Comparison of ENCODE assay signal across 9 cellular contexts in the genomic region with DNA sequence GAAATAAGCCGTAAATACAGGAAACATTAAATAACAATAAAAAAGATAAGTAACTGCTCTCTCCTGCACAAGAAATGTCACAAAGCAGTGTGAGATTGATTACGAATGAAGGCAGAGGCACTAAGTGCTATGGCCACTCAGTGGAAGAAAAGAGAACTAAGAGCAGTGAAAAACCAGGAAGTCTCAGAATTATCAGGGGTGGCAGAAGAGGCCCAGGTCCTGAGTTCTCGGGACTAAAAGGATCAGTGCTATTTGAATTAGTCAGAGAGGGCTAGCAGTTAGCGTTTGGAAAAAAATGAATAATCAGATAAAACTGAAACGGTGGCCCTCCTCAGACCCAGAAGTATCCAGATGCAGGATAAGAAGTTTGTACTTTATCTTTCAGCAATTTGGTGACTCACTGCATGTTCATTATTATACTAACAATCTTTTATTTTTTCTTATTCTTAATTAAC.
DNase-seq lines count a peak whose midpoint lies in the region; ATAC-seq and TF ChIP-seq lines count a peak whose summit lies in the region.
"Had no signal": no experiment of that assay in that cellular context is flagged by ENCODE, and none has a peak within 500 bp of the region (broad histone marks: within the 10 kb centered on the region; RNA-seq: fewer than 3 reads in every experiment).

No MANE protein-coding gene starts in this region.

- no peaks in the 10 kb centered on the region for H3K9me3 ChIP-seq in Loucy (ENCODE audit: insufficient read depth, low read depth, low read length)
- no peaks in the 10 kb centered on the region for H3K9me3 ChIP-seq in naive thymus-derived CD4-positive, alpha-beta T cell (ENCODE audit: control insufficient read depth in 2 of 3, low read length in 3 of 3)
- H3K9me3 ChIP-seq in tibial nerve, result no peaks in the 10 kb centered on the region

- H3K27me3 ChIP-seq in Loucy (ENCODE audit: insufficient read depth, low read length, poor library complexity, severe bottlenecking) (no peaks in the 10 kb centered on the region), tibial nerve (no peaks in the 10 kb centered on the region)
- no peaks in the 10 kb centered on the region for H3K27me3 ChIP-seq in naive thymus-derived CD4-positive, alpha-beta T cell (ENCODE audit: control insufficient read depth in 2 of 2, insufficient read depth in 2 of 2, low read length in 2 of 2)

- no peak overlapping the region for H3K4me2 ChIP-seq in Loucy (ENCODE audit: low read depth, low read length, poor library complexity, severe bottlenecking)

- intact Hi-C loops in naive thymus-derived CD4-positive, alpha-beta T cell (cut with micrococcal nuclease), result no loop called here

- no peaks in the 10 kb centered on the region for H3K27me3 Mint-ChIP-seq in naive thymus-derived CD4-positive, alpha-beta T cell

- TF ChIP-seq POLR2A in tibial nerve (IDR thresholded peaks at IDR 0.05), result no peak

- H3K4me3 Mint-ChIP-seq in naive thymus-derived CD4-positive, alpha-beta T cell, result no peak overlapping the region

- H3K4me3 ChIP-seq in Loucy (ENCODE audit: low read length, poor library complexity, severe bottlenecking), result no peak overlapping the region
- no peak overlapping the region for H3K4me3 ChIP-seq in cardiac fibroblast (replicated peaks in 1 of 2; ENCODE audit: low read depth in 2 of 2, low read length in 2 of 2)
- H3K4me3 ChIP-seq in naive thymus-derived CD4-positive, alpha-beta T cell (ENCODE audit: low read length), result no peak overlapping the region
- H3K4me3 ChIP-seq in tibial nerve, result no peak overlapping the region

- H3K36me3 ChIP-seq in Loucy (ENCODE audit: insufficient read depth, low read length) (no peaks in the 10 kb centered on the region), tibial nerve (no peaks in the 10 kb centered on the region)
- H3K36me3 ChIP-seq in naive thymus-derived CD4-positive, alpha-beta T cell (ENCODE audit: control insufficient read depth in 2 of 3, insufficient read depth in 3 of 3, low read length in 3 of 3), result no peaks in the 10 kb centered on the region

- POLR2A ChIA-PET in naive thymus-derived CD4-positive, alpha-beta T cell (lab: Charles Lee), result no interaction called here

- 67 to 69% methylated on average over 5 of the region's 5 CpGs for WGBS in tibial nerve, 2 donors

- peaks cover 0 to 2% (median 0%) of the 10 kb centered on the region in 11 donors for H3K9me3 Mint-ChIP-seq in naive thymus-derived CD4-positive, alpha-beta T cell

- H3K27ac Mint-ChIP-seq in naive thymus-derived CD4-positive, alpha-beta T cell, result no peak overlapping the region

- CTCF ChIA-PET in naive thymus-derived CD4-positive, alpha-beta T cell (lab: Charles Lee), result no interaction called here

- no peak for TF ChIP-seq EP300 in tibial nerve (IDR thresholded peaks at IDR 0.05)

- peak; percentile 58 for ATAC-seq in naive thymus-derived CD4-positive, alpha-beta T cell

- no peaks in the 10 kb centered on the region for H3F3A ChIP-seq in Loucy (ENCODE audit: low read depth)

- no peak overlapping the region for H2AFZ ChIP-seq in Loucy (ENCODE audit: low read length)

- DNase-seq in GM04504 (ENCODE audit: low read depth), result peak; percentile 13
- DNase-seq in cardiac fibroblast (ENCODE audit: low read depth in 2 of 2), result peak; percentile 41 to 46
- no peak for DNase-seq in naive thymus-derived CD4-positive, alpha-beta T cell
- DNase-seq in NCI-H2081 treated with DMSO at 0.1 percent for 48 hours (lab: John Stamatoyannopoulos, UW), result no peak
- no peak for DNase-seq in tibial nerve (ENCODE audit: low spot score in 2 of 2)
- DNase-seq in GM13976 (ENCODE audit: low spot score), result no peak
- no peak for DNase-seq in dermis blood vessel endothelial cell
- DNase-seq: activated effector memory CD4-positive, alpha-beta T cell treated with anti-CD3 and anti-CD28 coated beads, Interleukin-2, amount 50 U/mL, for 16 hours had no signal

- H3K79me2 ChIP-seq in Loucy (ENCODE audit: insufficient read depth, low read length), result no peaks in the 10 kb centered on the region; the same call in 1 of the 2 replicates

- no peaks in the 10 kb centered on the region for H3K9me2 ChIP-seq in Loucy (replicated peaks; ENCODE audit: low read depth, low read length)

- H3K4me1 ChIP-seq in Loucy (ENCODE audit: insufficient read depth, low read length, poor library complexity, severe bottlenecking) (peaks cover 21% of the 10 kb centered on the region), tibial nerve (peaks cover 0 to 6% (median 0%) of the 10 kb centered on the region in 4 donors)
- no peaks in the 10 kb centered on the region for H3K4me1 ChIP-seq in naive thymus-derived CD4-positive, alpha-beta T cell (ENCODE audit: control insufficient read depth in 2 of 2, insufficient read depth in 2 of 2, low read length in 2 of 2)

- TF ChIP-seq CTCF in Loucy (conservative IDR thresholded peaks at IDR 0.05; ENCODE audit: low read length) (0 out of 2 replicates have a peak, but pooled peaks have one; percentile 13), cardiac fibroblast (IDR thresholded peaks at IDR 0.05; ENCODE audit: low read depth, low read length) (peak; percentile 9), tibial nerve (IDR thresholded peaks at IDR 0.05) (no peak), GM13976 (IDR thresholded peaks at IDR 0.05; ENCODE audit: borderline replicate concordance, control extremely low read depth, extremely low read depth, insufficient read depth, missing control alignments) (no peak)

- in situ Hi-C loops in GM13976 (cut with MboI; ENCODE audit: low sequenced_read_pairs, unreplicated experiment), result no loop called here

- peaks cover 0 to 3% (median 0%) of the 10 kb centered on the region in 5 donors for H3K36me3 Mint-ChIP-seq in naive thymus-derived CD4-positive, alpha-beta T cell

- H3K4me1 Mint-ChIP-seq in naive thymus-derived CD4-positive, alpha-beta T cell, result no peaks in the 10 kb centered on the region

- H4K20me1 ChIP-seq in Loucy (ENCODE audit: insufficient read depth, low read length, poor library complexity, severe bottlenecking), result no peaks in the 10 kb centered on the region

- H3K27ac ChIP-seq in naive thymus-derived CD4-positive, alpha-beta T cell (ENCODE audit: low read depth, low read length), result no peak overlapping the region
- peak overlapping the region in 1 of 4 donors; percentile 25 for H3K27ac ChIP-seq in tibial nerve

- H3K9ac ChIP-seq in Loucy (ENCODE audit: low read depth, low read length, poor library complexity, severe bottlenecking), result no peak overlapping the region

Comparison
In these comparisons a context has a peak if more than half of its experiments do, and no peak if none do; other contexts are left out.
1. DNase-seq: peak in GM04504 (single experiment) and cardiac fibroblast (2 of 2); none in naive thymus-derived CD4-positive, alpha-beta T cell (0 of 9), NCI-H2081 treated with DMSO at 0.1 percent for 48 hours (single experiment), tibial nerve (0 of 2), GM13976 (single experiment) and dermis blood vessel endothelial cell (single experiment).
2. CTCF ChIP-seq: peak in Loucy (single experiment) and cardiac fibroblast (single experiment); none in tibial nerve (0 of 5) and GM13976 (single experiment).